Comparison of ENCODE assay signal across 9 cellular contexts in the genomic region with DNA sequence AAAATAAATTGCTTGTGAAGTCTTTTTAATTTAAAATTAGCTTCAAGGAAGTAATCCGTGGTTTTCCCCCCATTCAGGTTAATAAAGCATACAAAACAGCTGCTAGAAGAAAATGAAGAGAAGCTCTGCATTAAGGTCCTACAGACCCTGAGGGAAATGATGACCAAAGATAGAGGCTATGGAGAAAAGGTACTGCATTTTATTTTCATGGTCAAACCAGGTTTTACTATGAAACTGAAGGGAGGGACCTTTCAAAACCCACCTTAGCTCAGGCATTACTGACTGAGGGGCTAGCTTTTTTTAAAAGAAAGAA.
A peak's percentile ranks its signal among the peaks of the same experiment; 100 is the strongest.
DNase-seq lines count a peak whose midpoint lies in the region; ATAC-seq and TF ChIP-seq lines count a peak whose summit lies in the region.
"Had no signal": no experiment of that assay in that cellular context is flagged by ENCODE, and none has a peak within 500 bp of the region (broad histone marks: within the 10 kb centered on the region; RNA-seq: fewer than 3 reads in every experiment).

No MANE protein-coding gene starts in this region.

- 0% methylated on average over 1 of the region's 1 CpG for WGBS in gastroesophageal sphincter (ENCODE audit: low coverage in 1 of 2), 2 donors

- DNase-seq in Peyer's patch (no peak), SKM-1 treated with dmso at 0.1 percent for 144 hours (lab: John Stamatoyannopoulos, UW; ENCODE audit: unreplicated experiment) (no peak), cerebellar cortex (ENCODE audit: low spot score) (no peak)
- DNase-seq in activated naive CD4-positive, alpha-beta T cell treated with anti-CD3 and anti-CD28 coated beads, Interleukin-2, amount 50 U/mL, for 16 hours, result no peak

- H3K4me1 ChIP-seq in gastroesophageal sphincter (peaks cover 0 to 26% (median 6%) of the 10 kb centered on the region in 3 donors), Peyer's patch (peaks cover 0 to 10% (median 1%) of the 10 kb centered on the region in 4 donors)

- H3K36me3 ChIP-seq in gastroesophageal sphincter, result peaks cover 0 to 81% of the 10 kb centered on the region in 2 donors
- peaks cover 0 to 7% (median 0%) of the 10 kb centered on the region in 3 donors for H3K36me3 ChIP-seq in Peyer's patch

- no peaks in the 10 kb centered on the region for H3K27me3 ChIP-seq in gastroesophageal sphincter
- no peaks in the 10 kb centered on the region for H3K27me3 ChIP-seq in Peyer's patch
- H3K27me3 ChIP-seq: body of pancreas had no signal

- TF ChIP-seq CTCF in 22Rv1 (IDR thresholded peaks at IDR 0.05), result peak; percentile 59
- no peak for TF ChIP-seq CTCF in gastroesophageal sphincter (IDR thresholded peaks at IDR 0.05)
- TF ChIP-seq CTCF in Peyer's patch (IDR thresholded peaks at IDR 0.05), result no peak

- H3K27ac ChIP-seq in 22Rv1 (no peak overlapping the region), gastroesophageal sphincter (peak overlapping the region in 2 of 4 donors; percentile 32 to 61), Peyer's patch (peak overlapping the region in 1 of 4 donors; percentile 12)
- H3K27ac ChIP-seq: body of pancreas had no signal

- H3K4me3 ChIP-seq in gastroesophageal sphincter (no peak overlapping the region), Peyer's patch (no peak overlapping the region)
- H3K4me3 ChIP-seq: body of pancreas had no signal

- no peak for TF ChIP-seq POLR2A in gastroesophageal sphincter (IDR thresholded peaks at IDR 0.05)
- no peak for TF ChIP-seq POLR2A in Peyer's patch (IDR thresholded peaks at IDR 0.05)

- ATAC-seq in GM21515 (IDR thresholded peaks at IDR 0.05; ENCODE audit: unreplicated experiment) (peak; percentile 14), HG03432 (IDR thresholded peaks at IDR 0.05; ENCODE audit: unreplicated experiment) (peak; percentile 31), gastroesophageal sphincter (peak; percentile 7)

- no peaks in the 10 kb centered on the region for H3K9me3 ChIP-seq in gastroesophageal sphincter
- H3K9me3 ChIP-seq in Peyer's patch, result no peaks in the 10 kb centered on the region
- H3K9me3 ChIP-seq: body of pancreas had no signal

- no peak for TF ChIP-seq EP300 in gastroesophageal sphincter (IDR thresholded peaks at IDR 0.05)
